8 cellular contexts compared by ENCODE assay signal in genomic region chr19:18436651-18437478, GRCh38. TPM values are rescaled to one million over a fixed set of nuclear protein-coding genes. Genes with fewer than 3 reads are reported as not detected.
DNase-seq lines count a peak whose midpoint lies in the region; ATAC-seq, FAIRE-seq and TF ChIP-seq lines count a peak whose summit lies in the region.

No MANE protein-coding gene starts in this region.

- H3K36me3 Mint-ChIP-seq in activated T-helper 2 cell treated with anti-CD3 and anti-CD28 coated beads, Interferon-gamma antibody, Interleukin-2, Interleukin-4, amounts not matched to agents 10 μg/mL and 5 μg/mL and 100 μg/mL, durations not matched to agents 14 hours and 24 hours and 36 hours (ENCODE audit: low read depth): peaks cover 21% of the 10 kb centered on the region

- TF ChIP-seq EP300 in ovary (IDR thresholded peaks at IDR 0.05): no peak

- H3K4me3 Mint-ChIP-seq in activated T-helper 2 cell treated with anti-CD3 and anti-CD28 coated beads, Interferon-gamma antibody, Interleukin-2, Interleukin-4, amounts not matched to agents 10 μg/mL and 5 μg/mL and 100 μg/mL, durations not matched to agents 14 hours and 24 hours and 36 hours (ENCODE audit: low read depth): peak overlapping the region; percentile 64

- peaks cover 11% of the 10 kb centered on the region for H3K4me1 Mint-ChIP-seq in activated T-helper 2 cell treated with anti-CD3 and anti-CD28 coated beads, Interferon-gamma antibody, Interleukin-2, Interleukin-4, amounts not matched to agents 10 μg/mL and 5 μg/mL and 100 μg/mL, durations not matched to agents 14 hours and 24 hours and 36 hours (ENCODE audit: low read depth)

- no peak for FAIRE-seq in frontal cortex (lab: Jason Lieb, UNC)

- no peaks in the 10 kb centered on the region for H3K9me3 Mint-ChIP-seq in activated T-helper 2 cell treated with anti-CD3 and anti-CD28 coated beads, Interferon-gamma antibody, Interleukin-2, Interleukin-4, amounts not matched to agents 10 μg/mL and 5 μg/mL and 100 μg/mL, durations not matched to agents 14 hours and 24 hours and 36 hours

- CTCF ChIA-PET in RWPE1 (lab: Yijun Ruan, JAX): interaction anchor here (0.6 to 2.0 kb wide), 2 partner anchors 14 to 25 kb away, joined by 3 to 9 read pairs; no protein-coding TSS in a partner anchor

- H3K27me3 Mint-ChIP-seq in activated T-helper 2 cell treated with anti-CD3 and anti-CD28 coated beads, Interferon-gamma antibody, Interleukin-2, Interleukin-4, amounts not matched to agents 10 μg/mL and 5 μg/mL and 100 μg/mL, durations not matched to agents 14 hours and 24 hours and 36 hours (ENCODE audit: low read depth): no peaks in the 10 kb centered on the region

- WGBS in ovary, 3 donors: 23 to 38% (median 25%) methylated on average over 54 to 67 of the region's 67 CpGs
- 24 to 27% methylated on average over 52 to 67 of the region's 67 CpGs for WGBS in aorta, 2 donors

- peak; percentile 37 for ATAC-seq in GM18867 (IDR thresholded peaks at IDR 0.05; ENCODE audit: unreplicated experiment)
- peak; percentile 58 for ATAC-seq in aorta (ENCODE audit: low FRiP score)

- TF ChIP-seq POLR2A in ovary (IDR thresholded peaks at IDR 0.05): no peak

- TF ChIP-seq CTCF in 22Rv1 (IDR thresholded peaks at IDR 0.05) (no peak), RWPE1 (conservative IDR thresholded peaks at IDR 0.05; ENCODE audit: low read depth) (no peak), ovary (IDR thresholded peaks at IDR 0.05) (no peak)

- no peak overlapping the region for H3K27ac Mint-ChIP-seq in activated T-helper 2 cell treated with anti-CD3 and anti-CD28 coated beads, Interferon-gamma antibody, Interleukin-2, Interleukin-4, amounts not matched to agents 10 μg/mL and 5 μg/mL and 100 μg/mL, durations not matched to agents 14 hours and 24 hours and 36 hours

- intact Hi-C loops in activated T-helper 2 cell treated with anti-CD3 and anti-CD28 coated beads, Interferon-gamma antibody, Interleukin-2, Interleukin-4, amounts not matched to agents 10 μg/mL and 5 μg/mL and 100 μg/mL, durations not matched to agents 14 hours and 24 hours and 36 hours (cut with micrococcal nuclease): loop anchor here (5.0 kb wide), 1 partner anchor 350 kb away; no protein-coding TSS in a partner anchor
- intact Hi-C loops in ovary (cut with DNase I) (no loop called here), aorta (cut with DNase I) (no loop called here)

- H3K4me1 ChIP-seq in ovary (ENCODE audit: insufficient read depth): peaks cover 22% of the 10 kb centered on the region
- H3K4me1 ChIP-seq in aorta (ENCODE audit: control insufficient read depth in 1 of 2, insufficient read depth in 2 of 2, low read length in 2 of 2): no peaks in the 10 kb centered on the region

- peak; percentile 89 for DNase-seq in HuH-7 (ENCODE audit: low spot score)
- DNase-seq in RWPE1 (ENCODE audit: low spot score): no peak
- peak; percentile 65 for DNase-seq in activated T-helper 2 cell treated with anti-CD3 and anti-CD28 coated beads, Interferon-gamma antibody, Interleukin-2, Interleukin-4, amounts not matched to agents 10 μg/mL and 5 μg/mL and 100 μg/mL, durations not matched to agents 14 hours and 24 hours and 36 hours (ENCODE audit: low spot score)
- DNase-seq in frontal cortex (ENCODE audit: low spot score in 2 of 2): peak; percentile 81 to 82
- peak; percentile 90 to 93 (median 92) for DNase-seq in ovary
- peak; percentile 91 to 92 for DNase-seq in aorta

- H3K36me3 ChIP-seq in ovary (no peaks in the 10 kb centered on the region), aorta (ENCODE audit: control insufficient read depth in 1 of 2, insufficient read depth in 2 of 2, low read length in 1 of 2) (no peaks in the 10 kb centered on the region)

- H3K27ac ChIP-seq in 22Rv1 (peak overlapping the region; percentile 93), RWPE1 (peak overlapping the region; percentile 94), ovary (peak overlapping the region; percentile 81 to 90), aorta (ENCODE audit: low read depth in 1 of 2, low read length in 2 of 2) (peak overlapping the region in 1 of 2 donors; percentile 15)

- H3K9me3 ChIP-seq in ovary: no peaks in the 10 kb centered on the region
- H3K9me3 ChIP-seq in aorta (ENCODE audit: control insufficient read depth, low read length): no peaks in the 10 kb centered on the region

- POLR2A ChIA-PET in RWPE1 (lab: Yijun Ruan, JAX; ENCODE audit: low non-redundant PET): no interaction called here

- H3K27me3 ChIP-seq in ovary: no peaks in the 10 kb centered on the region
- H3K27me3 ChIP-seq in aorta (ENCODE audit: control insufficient read depth in 1 of 2, insufficient read depth in 2 of 2, low read length in 1 of 2): no peaks in the 10 kb centered on the region

- H3K4me3 ChIP-seq in ovary (peak overlapping the region; percentile 68), aorta (ENCODE audit: low read length in 2 of 2) (peak overlapping the region in 1 of 2 donors; percentile 50)

RNA-seq across cellular contexts. Expression of gene ISYNA1, which starts 1.1 kb away (rescaled TPM):
- total RNA-seq in activated T-helper 2 cell treated with anti-CD3 and anti-CD28 coated beads, Interferon-gamma antibody, Interleukin-2, Interleukin-4, amounts not matched to agents 10 μg/mL and 5 μg/mL and 100 μg/mL, durations not matched to agents 14 hours and 24 hours and 36 hours: 15.1 and 20.3 TPM in 2 replicates
- total RNA-seq in frontal cortex (62.8 TPM), ovary (100 to 1,000 TPM in 6 of 7 donors, 10 to 100 TPM in 1; 45.2 to 345 (median 217) TPM), aorta (10 to 100 TPM; 42.1 to 86.5 TPM)
- polyA plus RNA-seq in ovary (100 to 1,000 TPM in 1 of 2 donors, 1 to 10 TPM in 1; 9.6 to 144 TPM), aorta (100 to 1,000 TPM in 1 of 2 donors, 10 to 100 TPM in 1; 56.0 to 535 TPM)

RNA-seq across cellular contexts. Expression of gene SSBP4, which starts 17.7 kb away (rescaled TPM):
- 133 and 146 TPM in 2 replicates for total RNA-seq in activated T-helper 2 cell treated with anti-CD3 and anti-CD28 coated beads, Interferon-gamma antibody, Interleukin-2, Interleukin-4, amounts not matched to agents 10 μg/mL and 5 μg/mL and 100 μg/mL, durations not matched to agents 14 hours and 24 hours and 36 hours
- 69.3 TPM for total RNA-seq in frontal cortex
- total RNA-seq in ovary: 100 to 1,000 TPM in 2 of 7 donors, 10 to 100 TPM in 5; 58.9 to 124 (median 88.3) TPM
- 10 to 100 TPM in 1 of 2 donors, 1 to 10 TPM in 1; 4.6 to 90.3 TPM for polyA plus RNA-seq in ovary
- total RNA-seq in aorta: 10 to 100 TPM; 51.4 to 89.4 TPM
- 100 to 1,000 TPM in 1 of 2 donors, 10 to 100 TPM in 1; 40.6 to 150 TPM for polyA plus RNA-seq in aorta

RNA-seq across cellular contexts. Expression of gene LRRC25, which starts 39.4 kb away (rescaled TPM):
- total RNA-seq in activated T-helper 2 cell treated with anti-CD3 and anti-CD28 coated beads, Interferon-gamma antibody, Interleukin-2, Interleukin-4, amounts not matched to agents 10 μg/mL and 5 μg/mL and 100 μg/mL, durations not matched to agents 14 hours and 24 hours and 36 hours: not detected in 2 replicates
- total RNA-seq in frontal cortex: 0.41 TPM
- 1 to 10 TPM; 1.8 to 9.2 (median 2.4) TPM for total RNA-seq in ovary
- 1 to 10 TPM; 1.4 to 3.2 TPM for polyA plus RNA-seq in ovary
- 10 to 100 TPM in 1 of 2 donors, 1 to 10 TPM in 1; 7.7 to 15.6 TPM for total RNA-seq in aorta
- polyA plus RNA-seq in aorta: 1 to 10 TPM; 2.2 to 7.4 TPM

RNA-seq across cellular contexts. Expression of gene GDF15, which starts 50.9 kb away (rescaled TPM):
- total RNA-seq in activated T-helper 2 cell treated with anti-CD3 and anti-CD28 coated beads, Interferon-gamma antibody, Interleukin-2, Interleukin-4, amounts not matched to agents 10 μg/mL and 5 μg/mL and 100 μg/mL, durations not matched to agents 14 hours and 24 hours and 36 hours: not detected in 2 replicates
- not detected for total RNA-seq in frontal cortex
- 10 to 100 TPM in 2 of 7 donors, 1 to 10 TPM in 5; 1.5 to 20.9 (median 3.7) TPM for total RNA-seq in ovary
- 1 to 10 TPM in 1 of 2 donors, under 1 TPM in 1; 0.67 to 2.7 TPM for polyA plus RNA-seq in ovary
- 1 to 10 TPM; 4.2 to 9.8 TPM for total RNA-seq in aorta
- polyA plus RNA-seq in aorta: 1 to 10 TPM; 2.8 to 3.2 TPM
